In the genomic region with DNA sequence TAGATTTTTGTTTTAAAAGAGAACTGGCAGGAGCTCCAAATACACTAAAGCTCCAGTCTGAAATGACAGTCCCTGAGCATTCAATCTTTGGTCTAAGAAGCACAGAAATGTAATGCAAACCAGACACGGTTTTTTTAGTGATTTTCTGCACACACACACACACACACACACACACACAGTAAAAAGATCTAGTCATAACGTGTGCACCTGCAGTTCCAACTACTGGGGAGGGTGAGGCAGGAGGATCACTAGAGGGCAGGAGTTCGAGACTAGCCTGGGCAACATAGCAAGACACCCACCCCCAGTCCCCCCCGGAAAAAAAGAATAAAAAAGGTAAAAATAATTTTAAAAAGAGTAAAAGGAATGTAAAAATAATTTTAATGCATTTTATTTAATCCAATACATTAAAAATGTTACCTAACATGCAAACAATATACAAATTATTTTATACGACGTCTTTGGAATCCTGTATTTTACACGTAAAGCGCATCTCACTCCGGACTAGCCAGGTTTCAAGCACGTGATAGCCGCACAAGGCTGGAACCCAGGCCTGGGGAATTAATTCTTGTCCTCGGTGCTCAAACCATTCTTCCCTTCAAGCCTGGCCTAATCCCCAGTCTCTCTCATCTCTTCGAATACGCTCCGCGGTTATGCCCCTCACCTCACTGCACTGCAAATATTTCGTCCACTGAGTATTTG, we compare ENCODE assay signal across 8 cellular contexts. TPM values are rescaled to one million over a fixed set of nuclear protein-coding genes. Genes with fewer than 3 reads are reported as not detected.
DNase-seq lines count a peak whose midpoint lies in the region; ATAC-seq, FAIRE-seq and TF ChIP-seq lines count a peak whose summit lies in the region.

No MANE protein-coding gene starts in this region.

- H3K27ac ChIP-seq in SU-DHL-6 (ENCODE audit: low read depth, low read length), result peak overlapping the region; percentile 47
- H3K27ac ChIP-seq in foreskin keratinocyte, result peak overlapping the region; percentile 67
- peak overlapping the region; percentile 83 to 96 for H3K27ac ChIP-seq in small intestine (ENCODE audit: low read depth in 1 of 2, low read length in 1 of 2)

- 3 to 5% (median 4%) methylated on average over 17 of the region's 17 CpGs for WGBS in small intestine, 3 donors

- H3K4me1 ChIP-seq in foreskin keratinocyte (no peaks in the 10 kb centered on the region), small intestine (ENCODE audit: control insufficient read depth in 2 of 2, insufficient read depth in 1 of 2, low read depth in 1 of 2, low read length in 1 of 2) (peaks cover 0 to 3% of the 10 kb centered on the region in 2 donors)

- H3K9ac ChIP-seq in SU-DHL-6 (ENCODE audit: low read length), result peak overlapping the region; percentile 80

- H3K36me3 ChIP-seq in SU-DHL-6 (ENCODE audit: low read length) (no peaks in the 10 kb centered on the region), small intestine (ENCODE audit: control insufficient read depth in 2 of 2, insufficient read depth in 2 of 2, low read length in 2 of 2) (no peaks in the 10 kb centered on the region)

- no peak for FAIRE-seq in small intestine (lab: Jason Lieb, UNC)

- H3K9me3 ChIP-seq in SU-DHL-6 (ENCODE audit: insufficient read depth, low read length) (0 out of 2 replicates have a peak, but pooled peaks cover under 1% of the 10 kb centered on the region), small intestine (ENCODE audit: control insufficient read depth, low read depth) (no peaks in the 10 kb centered on the region)

- TF ChIP-seq CTCF in SU-DHL-6 (IDR thresholded peaks at IDR 0.05; ENCODE audit: insufficient read depth, low read length, poor library complexity, severe bottlenecking) (no peak), foreskin keratinocyte (conservative IDR thresholded peaks at IDR 0.05) (no peak)

- H3K79me2 ChIP-seq in SU-DHL-6 (ENCODE audit: insufficient read depth, low read length), result peaks cover 41% of the 10 kb centered on the region

- peak overlapping the region; percentile 73 for H3K4me2 ChIP-seq in SU-DHL-6 (ENCODE audit: low read depth, low read length, poor library complexity, severe bottlenecking)

- H3K4me3 ChIP-seq in SU-DHL-6 (ENCODE audit: insufficient read depth, low read length, poor library complexity, severe bottlenecking) (peak overlapping the region; percentile 84), small intestine (ENCODE audit: low read depth in 1 of 2, low read length in 2 of 2) (peak overlapping the region; percentile 86 to 87)

- H3K27me3 ChIP-seq in SU-DHL-6 (ENCODE audit: low read length) (no peaks in the 10 kb centered on the region), foreskin keratinocyte (no peaks in the 10 kb centered on the region), small intestine (ENCODE audit: control insufficient read depth in 2 of 2, insufficient read depth in 2 of 2, low read length in 2 of 2) (no peaks in the 10 kb centered on the region)

- DNase-seq in NCI-H146 (lab: John Stamatoyannopoulos, UW), result peak; percentile 55
- DNase-seq in NCI-H146 treated with DMSO at 0.1 percent for 48 hours (lab: John Stamatoyannopoulos, UW; ENCODE audit: unreplicated experiment), result no peak
- no peak for DNase-seq in foreskin keratinocyte
- no peak for DNase-seq in small intestine
- no peak for DNase-seq in stimulated activated CD4-positive, alpha-beta T cell treated with anti-CD3 and anti-CD28 coated beads, Interleukin-12 subunit alpha, Interleukin-12 subunit beta, amount 100 ng/mL, for 4 hours
- DNase-seq in NOMO-1 treated with dmso at 0.1 percent for 144 hours (lab: John Stamatoyannopoulos, UW; ENCODE audit: unreplicated experiment), result no peak
- DNase-seq in activated gamma-delta T cell treated with Interleukin-2 at 50 U/mL for 16 hours, result no peak

- peak overlapping the region; percentile 57 for H2AFZ ChIP-seq in SU-DHL-6 (ENCODE audit: low read depth, low read length, severe bottlenecking)

- peak; percentile 3 for ATAC-seq in foreskin keratinocyte

- H3K9me2 ChIP-seq in SU-DHL-6 (replicated peaks; ENCODE audit: insufficient read depth, low read length), result no peaks in the 10 kb centered on the region

- no peaks in the 10 kb centered on the region for H4K20me1 ChIP-seq in SU-DHL-6 (ENCODE audit: low read depth, low read length)

- H3F3A ChIP-seq in SU-DHL-6 (ENCODE audit: insufficient read depth), result peaks cover 35% of the 10 kb centered on the region

RNA-seq across cellular contexts. Expression of gene TBC1D22A, which starts 0.8 kb away (rescaled TPM):
- 17.5 and 18.7 TPM in 2 replicates for total RNA-seq in foreskin keratinocyte
- polyA plus RNA-seq in foreskin keratinocyte (21.9 and 23.4 TPM in 2 replicates), small intestine (10 to 100 TPM; 17.7 to 23.0 (median 18.9) TPM)

RNA-seq across cellular contexts. Expression of gene CERK, which starts 23.6 kb away (rescaled TPM):
- 18.2 and 19.3 TPM in 2 replicates for total RNA-seq in foreskin keratinocyte
- polyA plus RNA-seq in foreskin keratinocyte (7.1 and 8.1 TPM in 2 replicates), small intestine (10 to 100 TPM; 43.7 to 59.7 (median 59.7) TPM)
